ENCODE assay signal across 22 cellular contexts in genomic region chr2:197920088-197920487, GRCh38.
"Had no signal": no experiment of that assay in that cellular context is flagged by ENCODE, and none has a peak within 500 bp of the region (broad histone marks: within the 10 kb centered on the region; RNA-seq: fewer than 3 reads in every experiment).

No MANE protein-coding gene starts in this region.

- H3K4me2 ChIP-seq: PC-9, SK-N-SH had no signal

- H3K27me3 ChIP-seq: breast epithelium had no signal

- H3K36me3 Mint-ChIP-seq: activated CD8-positive, alpha-beta memory T cell treated with anti-CD3 and anti-CD28 coated beads, Interleukin-2, amount 10 ng/mL, durations not matched to agents 7 days and 5 days had no signal

- H3K4me3 ChIP-seq: breast epithelium, PC-9 had no signal

- H3K4me1 ChIP-seq: breast epithelium had no signal

- H2AFZ ChIP-seq: PC-9 had no signal

- H3K9me3 ChIP-seq: breast epithelium, SK-N-SH had no signal

- H3K4me1 Mint-ChIP-seq: activated CD8-positive, alpha-beta memory T cell treated with anti-CD3 and anti-CD28 coated beads, Interleukin-2, amount 10 ng/mL, durations not matched to agents 7 days and 5 days had no signal

- H3K4me3 Mint-ChIP-seq: activated CD8-positive, alpha-beta memory T cell treated with anti-CD3 and anti-CD28 coated beads, Interleukin-2, amount 10 ng/mL, durations not matched to agents 7 days and 5 days; activated naive CD4-positive, alpha-beta T cell treated with anti-CD3 and anti-CD28 coated beads, Interleukin-2, amount 50 U/mL, for 24 hours; activated T-cell treated with anti-CD3 and anti-CD28 coated beads, Interleukin-2, amount 50 U/mL, for 24 hours; activated T-helper 1 cell treated with anti-CD3 and anti-CD28 coated beads, Interleukin-12 subunit alpha, Interleukin-12 subunit beta, Interleukin-2, Interleukin-4 antibody, amounts not matched to agents 30 ng/mL and 10 ng/mL and 1 ng/mL, durations not matched to agents 14 hours and 24 hours and 36 hours; T-helper 2 cell treated with Interferon-gamma antibody and Interleukin-4, amounts not matched to agents 5 μg/mL and 100 μg/mL, for 36 hours had no signal

- H3K27me3 Mint-ChIP-seq: activated naive CD4-positive, alpha-beta T cell treated with anti-CD3 and anti-CD28 coated beads, Interleukin-2, amount 50 U/mL, for 24 hours; activated T-cell treated with anti-CD3 and anti-CD28 coated beads, Interleukin-2, amount 50 U/mL, for 24 hours had no signal

- DNase-seq: activated CD4-positive, alpha-beta T cell treated with anti-CD3 and anti-CD28 coated beads for 48 hours; activated CD4-positive, alpha-beta T cell treated with anti-CD3 and anti-CD28 coated beads, Interleukin-2, amount 50 U/mL, for 48 hours; activated CD4-positive, CD25-positive, alpha-beta regulatory T cell treated with anti-CD3 and anti-CD28 coated beads, Interleukin-2, amount 50 U/mL, for 72 hours; activated CD8-positive, alpha-beta memory T cell treated with anti-CD3 and anti-CD28 coated beads, Interleukin-2, amount 10 ng/mL, durations not matched to agents 7 days and 5 days; activated effector memory CD4-positive, alpha-beta T cell treated with Interleukin-2 at 50 U/mL for 16 hours; activated naive CD4-positive, alpha-beta T cell; activated T-cell treated with anti-CD3 and anti-CD28 coated beads, Interleukin-2, amount 50 U/mL, for 24 hours; aorta; caudate nucleus; MM.1S; NCI-H1436; NCI-H187; NCI-H2171; NCI-H2227 treated with DMSO at 0.1 percent for 48 hours; NCI-H446 treated with DMSO at 0.1 percent for 48 hours; NCI-H526 treated with DMSO at 0.1 percent for 48 hours; PC-9; SK-N-SH had no signal

- H3K27ac ChIP-seq: breast epithelium, PC-9 had no signal

- ATAC-seq: activated CD8-positive, alpha-beta memory T cell treated with anti-CD3 and anti-CD28 coated beads, Interleukin-2, amount 10 ng/mL, durations not matched to agents 7 days and 5 days had no signal

- H3K9ac ChIP-seq: SK-N-SH had no signal

- H3K36me3 ChIP-seq: breast epithelium had no signal

- H3K9me3 Mint-ChIP-seq: activated T-helper 1 cell treated with anti-CD3 and anti-CD28 coated beads, Interleukin-12 subunit alpha, Interleukin-12 subunit beta, Interleukin-2, Interleukin-4 antibody, amounts not matched to agents 30 ng/mL and 10 ng/mL and 1 ng/mL, durations not matched to agents 14 hours and 24 hours and 36 hours; T-helper 2 cell treated with Interferon-gamma antibody and Interleukin-4, amounts not matched to agents 5 μg/mL and 100 μg/mL, for 36 hours had no signal

- H3K27ac Mint-ChIP-seq: activated CD8-positive, alpha-beta memory T cell treated with anti-CD3 and anti-CD28 coated beads, Interleukin-2, amount 10 ng/mL, durations not matched to agents 7 days and 5 days; activated naive CD4-positive, alpha-beta T cell treated with anti-CD3 and anti-CD28 coated beads, Interleukin-2, amount 50 U/mL, for 24 hours; activated T-cell treated with anti-CD3 and anti-CD28 coated beads, Interleukin-2, amount 50 U/mL, for 24 hours; activated T-helper 1 cell treated with anti-CD3 and anti-CD28 coated beads, Interleukin-12 subunit alpha, Interleukin-12 subunit beta, Interleukin-2, Interleukin-4 antibody, amounts not matched to agents 30 ng/mL and 10 ng/mL and 1 ng/mL, durations not matched to agents 14 hours and 24 hours and 36 hours; T-helper 2 cell treated with Interferon-gamma antibody and Interleukin-4, amounts not matched to agents 5 μg/mL and 100 μg/mL, for 36 hours had no signal
